Comparison of ENCODE assay signal across 15 cellular contexts in genomic region chr7:157930441-157930840, GRCh38.
"Had no signal": no experiment of that assay in that cellular context is flagged by ENCODE, and none has a peak within 500 bp of the region (broad histone marks: within the 10 kb centered on the region; RNA-seq: fewer than 3 reads in every experiment).

No MANE protein-coding gene starts in this region.

- H3K4me3 ChIP-seq: breast epithelium, esophagus squamous epithelium, thoracic aorta had no signal

- H3K27me3 ChIP-seq: esophagus squamous epithelium had no signal

- H3K4me1 ChIP-seq: breast epithelium, esophagus squamous epithelium had no signal

- H3K36me3 ChIP-seq: breast epithelium, esophagus squamous epithelium, neutrophil, thoracic aorta had no signal

- DNase-seq: activated B cell treated with CpG ODN at 0.5 μM for 24 hours; activated CD4-positive, alpha-beta T cell treated with anti-CD3 and anti-CD28 coated beads, Interleukin-2, amount 10 ng/mL, durations not matched to agents 7 days and 5 days; activated gamma-delta T cell; activated naive CD8-positive, alpha-beta T cell treated with anti-CD3 and anti-CD28 coated beads, Interleukin-2, amount 10 ng/mL, durations not matched to agents 7 days and 5 days; activated T-cell treated with anti-CD3 and anti-CD28 coated beads, Interleukin-2, amount 50 U/mL, for 24 hours; esophagus squamous epithelium; foreskin fibroblast; glutamatergic neuron; naive thymus-derived CD4-positive, alpha-beta T cell; stimulated activated CD4-positive, alpha-beta T cell treated with anti-CD3 and anti-CD28 coated beads, Interleukin-15, amount 100 ng/mL, for 24 hours; stimulated activated CD4-positive, alpha-beta T cell treated with anti-CD3 and anti-CD28 coated beads, Interleukin-4, amount 100 ng/mL, for 24 hours; stimulated activated naive CD8-positive, alpha-beta T cell treated with anti-CD3 and anti-CD28 coated beads, Interleukin-15, amount 100 ng/mL, for 72 hours had no signal

- H3K27ac ChIP-seq: breast epithelium, esophagus squamous epithelium, neutrophil, thoracic aorta had no signal

- H3K9me3 ChIP-seq: breast epithelium, neutrophil had no signal
